ENCODE assay signal across 17 cellular contexts in genomic region chr19:1286859-1287621, GRCh38. TPM values are rescaled to one million over a fixed set of nuclear protein-coding genes. Genes with fewer than 3 reads are reported as not detected.
DNase-seq lines count a peak whose midpoint lies in the region; ATAC-seq, FAIRE-seq and TF ChIP-seq lines count a peak whose summit lies in the region.
"Had no signal": no experiment of that assay in that cellular context is flagged by ENCODE, and none has a peak within 500 bp of the region (broad histone marks: within the 10 kb centered on the region; RNA-seq: fewer than 3 reads in every experiment).

No MANE protein-coding gene starts in this region.

- no peak overlapping the region for H4K8ac ChIP-seq in mesendoderm (ENCODE audit: low read depth, low read length)

- no peak for TF ChIP-seq POLR2A in K562 (conservative IDR thresholded peaks at IDR 0.05)

- FAIRE-seq in K562 (lab: Jason Lieb, UNC): no peak
- FAIRE-seq: TTC549 had no signal

- no peak overlapping the region for H3K18ac ChIP-seq in mesendoderm (ENCODE audit: low read length)

- H2BK5ac ChIP-seq in mesendoderm (ENCODE audit: low read length): no peak overlapping the region

- ATAC-seq in K562: no peak
- no peak for ATAC-seq in stimulated activated memory B cell treated with anti-CD40 and anti-IgM and Interleukin-4, amounts not matched to agents 10 μg/mL and 1 μg/mL and 100 μg/mL, for 72 hours
- ATAC-seq: gastrocnemius medialis, left colon had no signal

- no peaks in the 10 kb centered on the region for H3K79me1 ChIP-seq in mesendoderm (ENCODE audit: low read length)

- no peaks in the 10 kb centered on the region for H3K9me1 ChIP-seq in K562 (ENCODE audit: control insufficient read depth, insufficient read depth, low read length)

- no peaks in the 10 kb centered on the region for H3K9me3 Mint-ChIP-seq in activated naive CD4-positive, alpha-beta T cell treated with anti-CD3 and anti-CD28 coated beads, Interleukin-2, amount 50 U/mL, for 24 hours
- H3K9me3 Mint-ChIP-seq in stimulated activated memory B cell treated with anti-CD40 and anti-IgM and Interleukin-4, amounts not matched to agents 10 μg/mL and 1 μg/mL and 100 μg/mL, for 72 hours: no peaks in the 10 kb centered on the region

- H3K4me3 Mint-ChIP-seq in activated naive CD4-positive, alpha-beta T cell treated with anti-CD3 and anti-CD28 coated beads, Interleukin-2, amount 50 U/mL, for 24 hours: peak overlapping the region; percentile 42
- peak overlapping the region; percentile 76 for H3K4me3 Mint-ChIP-seq in stimulated activated memory B cell treated with anti-CD40 and anti-IgM and Interleukin-4, amounts not matched to agents 10 μg/mL and 1 μg/mL and 100 μg/mL, for 72 hours

- DNase-seq in activated naive CD4-positive, alpha-beta T cell (lab: John Stamatoyannopoulos, UW): no peak
- DNase-seq in K562 (ENCODE audit: extremely low read depth in 1 of 4, low spot score in 3 of 4) (no peak), mesendoderm (no peak), GM13976 (ENCODE audit: low spot score) (no peak), H4 (ENCODE audit: low spot score) (no peak), NCI-H1105 (lab: John Stamatoyannopoulos, UW) (no peak)
- DNase-seq: ACHN; adrenal gland; effector CD4-positive, alpha-beta T cell; gastrocnemius medialis; NCI-H526 treated with DMSO at 0.1 percent for 48 hours; Right ventricle myocardium superior had no signal

- peak overlapping the region; percentile 58 for H3K56ac ChIP-seq in mesendoderm (ENCODE audit: low read length)

- no peak overlapping the region for H4K5ac ChIP-seq in mesendoderm (ENCODE audit: low read length)

- H3K4me2 ChIP-seq in K562 (ENCODE audit: insufficient read depth, low read length) (no peak overlapping the region), mesendoderm (ENCODE audit: low read length) (peak overlapping the region; percentile 31)

- no peak overlapping the region for H2BK15ac ChIP-seq in mesendoderm (replicated peaks; ENCODE audit: low read depth)

- no peaks in the 10 kb centered on the region for H3K36me3 ChIP-seq in K562 (ENCODE audit: control insufficient read depth, insufficient read depth, low read length)
- no peaks in the 10 kb centered on the region for H3K36me3 ChIP-seq in mesendoderm (ENCODE audit: control insufficient read depth, insufficient read depth, low read length)
- H3K36me3 ChIP-seq: adrenal gland, gastrocnemius medialis had no signal

- TF ChIP-seq CTCF in K562 (IDR thresholded peaks at IDR 0.05 in 2 of 3, conservative IDR thresholded peaks at IDR 0.05 in 1 of 3; ENCODE audit: insufficient read depth in 2 of 3, low read depth in 1 of 3, low read length in 3 of 3) (no peak), GM13976 (IDR thresholded peaks at IDR 0.05; ENCODE audit: borderline replicate concordance, control extremely low read depth, extremely low read depth, insufficient read depth, missing control alignments) (no peak)

- no peak overlapping the region for H2AK5ac ChIP-seq in mesendoderm (ENCODE audit: low read length)

- peaks cover 10% of the 10 kb centered on the region for H3K4me1 Mint-ChIP-seq in activated naive CD4-positive, alpha-beta T cell treated with anti-CD3 and anti-CD28 coated beads, Interleukin-2, amount 50 U/mL, for 24 hours
- peaks cover 31% of the 10 kb centered on the region for H3K4me1 Mint-ChIP-seq in stimulated activated memory B cell treated with anti-CD40 and anti-IgM and Interleukin-4, amounts not matched to agents 10 μg/mL and 1 μg/mL and 100 μg/mL, for 72 hours

- TF ChIP-seq EP300 in K562 (IDR thresholded peaks at IDR 0.05; ENCODE audit: low read length): no peak

- H3K9ac ChIP-seq in K562 (ENCODE audit: insufficient read depth in 1 of 2, low read depth in 2 of 2, low read length in 2 of 2) (no peak overlapping the region; a peak in 1 of 4 replicates), mesendoderm (ENCODE audit: low read length) (peak overlapping the region; percentile 50)

- peaks cover 14% of the 10 kb centered on the region for H4K20me1 ChIP-seq in K562 (replicated peaks; ENCODE audit: control insufficient read depth, insufficient read depth, low read length)

- no peaks in the 10 kb centered on the region for H3K9me3 ChIP-seq in K562 (replicated peaks; ENCODE audit: control insufficient read depth, insufficient read depth, low read depth, low read length)
- H3K9me3 ChIP-seq: adrenal gland, gastrocnemius medialis had no signal

- peaks cover 34 to 66% of the 10 kb centered on the region in 2 experiments; a peak in 4 of 5 replicates for H3K27me3 ChIP-seq in K562 (ENCODE audit: control insufficient read depth in 2 of 2, insufficient read depth in 2 of 2, low read length in 2 of 2)
- no peaks in the 10 kb centered on the region for H3K27me3 ChIP-seq in mesendoderm (ENCODE audit: insufficient read depth, low read length, poor library complexity)

- no peak overlapping the region for H3K23ac ChIP-seq in mesendoderm (ENCODE audit: low read length)

- no peak overlapping the region for H2AFZ ChIP-seq in K562 (ENCODE audit: low read depth, low read length)

- no TSS peak for BruUV-seq in K562 (replicated peaks; lab: Mats Ljungman, UMichigan)

- POLR2A ChIA-PET in K562 (lab: Yijun Ruan, JAX): interaction anchor here (0.5 to 0.7 kb wide), 3 partner anchors 15 to 29 kb away, joined by 3 read pairs; partner anchors contain the start of gene CIRBP

- WGBS in K562 (ENCODE audit: insufficient coverage, low coverage, missing lambda C conversion rate): 20% methylated on average over 17 of the region's 35 CpGs
- no CpG with 5 or more reads among the region's 35 CpGs for WGBS in mesendoderm (ENCODE audit: extremely low coverage, insufficient coverage, low lambda C conversion rate)

- H3K4me3 ChIP-seq in K562: no peak overlapping the region
- no peak overlapping the region for H3K4me3 ChIP-seq in mesendoderm (ENCODE audit: low read length)
- H3K4me3 ChIP-seq: adrenal gland, gastrocnemius medialis had no signal

- CTCF ChIA-PET in K562 (lab: Yijun Ruan, JAX; ENCODE audit: low intra/inter-chr PET ratio): no interaction called here

- peaks cover 18% of the 10 kb centered on the region for H3K27me3 Mint-ChIP-seq in activated naive CD4-positive, alpha-beta T cell treated with anti-CD3 and anti-CD28 coated beads, Interleukin-2, amount 50 U/mL, for 24 hours
- peaks cover 83% of the 10 kb centered on the region for H3K27me3 Mint-ChIP-seq in stimulated activated memory B cell treated with anti-CD40 and anti-IgM and Interleukin-4, amounts not matched to agents 10 μg/mL and 1 μg/mL and 100 μg/mL, for 72 hours

- H3K4ac ChIP-seq in mesendoderm (ENCODE audit: low read depth, low read length): peak overlapping the region; percentile 67

- intact Hi-C loops in K562 (cut with micrococcal nuclease): no loop called here

- no peak overlapping the region for H3K27ac Mint-ChIP-seq in activated naive CD4-positive, alpha-beta T cell treated with anti-CD3 and anti-CD28 coated beads, Interleukin-2, amount 50 U/mL, for 24 hours
- H3K27ac Mint-ChIP-seq in stimulated activated memory B cell treated with anti-CD40 and anti-IgM and Interleukin-4, amounts not matched to agents 10 μg/mL and 1 μg/mL and 100 μg/mL, for 72 hours: no peak overlapping the region

- peaks cover 0 to 89% of the 10 kb centered on the region in 2 experiments; a peak in 2 of 5 replicates for H3K4me1 ChIP-seq in K562 (replicated peaks in 1 of 2; ENCODE audit: control insufficient read depth in 2 of 2, insufficient read depth in 2 of 2, low read length in 2 of 2)
- no peaks in the 10 kb centered on the region for H3K4me1 ChIP-seq in mesendoderm (ENCODE audit: control insufficient read depth, low read depth, low read length)

- no peak for TF ChIP-seq RAD21 in K562 (CRISPR knock-in tag; conservative IDR thresholded peaks at IDR 0.05 in 1 of 2, IDR thresholded peaks at IDR 0.05 in 1 of 2)

- no peaks in the 10 kb centered on the region for H3K36me3 Mint-ChIP-seq in activated naive CD4-positive, alpha-beta T cell treated with anti-CD3 and anti-CD28 coated beads, Interleukin-2, amount 50 U/mL, for 24 hours
- no peaks in the 10 kb centered on the region for H3K36me3 Mint-ChIP-seq in stimulated activated memory B cell treated with anti-CD40 and anti-IgM and Interleukin-4, amounts not matched to agents 10 μg/mL and 1 μg/mL and 100 μg/mL, for 72 hours

- H2BK120ac ChIP-seq in mesendoderm (ENCODE audit: low read depth, low read length): no peak overlapping the region

- H3K27ac ChIP-seq in K562 (ENCODE audit: extremely low read depth, low read depth, low read length): no peak overlapping the region
- H3K27ac ChIP-seq in mesendoderm (ENCODE audit: low read depth, low read length): no peak overlapping the region
- H3K27ac ChIP-seq: adrenal gland, gastrocnemius medialis had no signal

- in situ Hi-C loops in K562 (cut with MboI): no loop called here
- in situ Hi-C loops in GM13976 (cut with MboI; ENCODE audit: low sequenced_read_pairs, unreplicated experiment): no loop called here

- H3K79me2 ChIP-seq in K562 (ENCODE audit: control insufficient read depth, insufficient read depth, low read length) (no peaks in the 10 kb centered on the region), mesendoderm (ENCODE audit: control insufficient read depth, insufficient read depth, low read length) (no peaks in the 10 kb centered on the region)

RNA-seq across cellular contexts. Expression of gene EFNA2, which starts 1.4 kb away (rescaled TPM):
- total RNA-seq in K562 (2011; cell fraction: chromatin; rRNA removed; ENCODE audit: low replicate concordance): not detected in 2 replicates
- total RNA-seq in K562 (2011; cell fraction: nucleolus; rRNA removed): not detected in 2 replicates
- total RNA-seq in K562 (2011; cell fraction: nucleoplasm; rRNA removed): not detected in 2 replicates
- total RNA-seq in K562 (2014; rRNA removed): 0.16 TPM in 1 of 2 replicates, not detected in the other
- not detected in 2 replicates for total RNA-seq in K562 (2014; rRNA removed; fragmentation: Illumina TruSeq; extraction: Trizol)
- total RNA-seq in K562 (2015; rRNA removed; fragmentation: Illumina TruSeq; extraction: Trizol): not detected in 2 replicates
- total RNA-seq in K562 (2021): 0.38 and 0.44 TPM in 2 replicates
- 0.11 and 0.27 TPM in 2 replicates for polyA plus RNA-seq in K562 (2011; rRNA removed)
- polyA plus RNA-seq in K562 (2011; cell fraction: cytosol; rRNA removed): 0.34 and 0.88 TPM in 2 replicates
- polyA plus RNA-seq in K562 (2011; cell fraction: nucleus; rRNA removed): 0.24 and 0.25 TPM in 2 replicates
- polyA plus RNA-seq in K562 (2012): not detected in 2 replicates
- polyA plus RNA-seq in K562 (2014; fragmentation: Illumina TruSeq; extraction: Trizol): not detected in 2 replicates
- not detected for polyA plus RNA-seq in K562 (2014; fragmentation: Nextera tagmentation; extraction: Ambion mirVana)
- polyA plus RNA-seq in K562 (2014; rRNA removed): 0.12 and 0.15 TPM in 2 replicates
- polyA minus RNA-seq in K562 (2011; rRNA and poly(A)+ RNA removed): not detected in 2 replicates
- polyA minus RNA-seq in K562 (2011; cell fraction: cytosol; rRNA and poly(A)+ RNA removed): not detected in 2 replicates
- polyA minus RNA-seq in K562 (2011; cell fraction: nucleus; rRNA and poly(A)+ RNA removed): not detected in 2 replicates
- polyA plus RNA-seq in mesendoderm (2013, experiment 1 of 2): 3.5 TPM
- 3.4 TPM for polyA plus RNA-seq in mesendoderm (2013, experiment 2 of 2)
- total RNA-seq in H4 (2014; rRNA removed; shearing (Covaris generic)): 1.0 and 3.3 TPM in 2 replicates
- total RNA-seq: adrenal gland, gastrocnemius medialis, omental fat pad, Right ventricle myocardium superior had no signal
- polyA plus RNA-seq: adrenal gland had no signal

RNA-seq across cellular contexts. Expression of gene FAM174C, which starts 11.7 kb away (rescaled TPM):
- 6.3 and 26.6 TPM in 2 replicates for total RNA-seq in K562 (2011; cell fraction: chromatin; rRNA removed; ENCODE audit: low replicate concordance)
- total RNA-seq in K562 (2011; cell fraction: nucleolus; rRNA removed): 40.9 and 47.0 TPM in 2 replicates
- total RNA-seq in K562 (2011; cell fraction: nucleoplasm; rRNA removed): 20.7 and 26.9 TPM in 2 replicates
- total RNA-seq in K562 (2014; rRNA removed) (72.2 and 108 TPM in 2 replicates), K562 (2014; rRNA removed; fragmentation: Illumina TruSeq; extraction: Trizol) (1.3 and 2.8 TPM in 2 replicates), K562 (2015; rRNA removed; fragmentation: Illumina TruSeq; extraction: Trizol) (40.3 and 42.6 TPM in 2 replicates), K562 (2021) (81.9 and 85.0 TPM in 2 replicates)
- polyA plus RNA-seq in K562 (2011; rRNA removed) (20.3 and 30.4 TPM in 2 replicates), K562 (2014; fragmentation: Illumina TruSeq; extraction: Trizol) (11.7 and 56.4 TPM in 2 replicates), K562 (2014; fragmentation: Nextera tagmentation; extraction: Ambion mirVana) (1 to 10 TPM in 1 of 2 experiments, under 1 TPM in 1; 0.66 to 2.7 TPM), K562 (2014; rRNA removed) (89.6 and 119 TPM in 2 replicates)
- 58.0 and 177 TPM in 2 replicates for polyA plus RNA-seq in K562 (2011; cell fraction: cytosol; rRNA removed)
- polyA plus RNA-seq in K562 (2011; cell fraction: nucleus; rRNA removed): 28.1 and 53.8 TPM in 2 replicates
- polyA plus RNA-seq in K562 (2012): 65.9 and 75.4 TPM in 2 replicates
- polyA minus RNA-seq in K562 (2011; rRNA and poly(A)+ RNA removed): 4.8 and 6.1 TPM in 2 replicates
- polyA minus RNA-seq in K562 (2011; cell fraction: cytosol; rRNA and poly(A)+ RNA removed): 19.6 and 23.7 TPM in 2 replicates
- polyA minus RNA-seq in K562 (2011; cell fraction: nucleus; rRNA and poly(A)+ RNA removed): 12.0 and 12.8 TPM in 2 replicates
- polyA plus RNA-seq in mesendoderm (2013, experiment 1 of 2): 55.7 TPM
- 57.0 TPM for polyA plus RNA-seq in mesendoderm (2013, experiment 2 of 2)
- total RNA-seq in H4 (2014; rRNA removed; shearing (Covaris generic)): 49.8 and 59.5 TPM in 2 replicates

RNA-seq across cellular contexts. Expression of gene CIRBP, which starts 17.9 kb away (rescaled TPM):
- 283 and 504 TPM in 2 replicates for total RNA-seq in K562 (2011; cell fraction: chromatin; rRNA removed; ENCODE audit: low replicate concordance)
- 457 and 483 TPM in 2 replicates for total RNA-seq in K562 (2011; cell fraction: nucleolus; rRNA removed)
- total RNA-seq in K562 (2011; cell fraction: nucleoplasm; rRNA removed): 431 and 450 TPM in 2 replicates
- total RNA-seq in K562 (2014; rRNA removed) (168 and 249 TPM in 2 replicates), K562 (2014; rRNA removed; fragmentation: Illumina TruSeq; extraction: Trizol) (189 and 200 TPM in 2 replicates), K562 (2015; rRNA removed; fragmentation: Illumina TruSeq; extraction: Trizol) (176 and 206 TPM in 2 replicates), K562 (2021) (181 and 222 TPM in 2 replicates)
- polyA plus RNA-seq in K562 (2011; rRNA removed) (124 and 166 TPM in 2 replicates), K562 (2014; fragmentation: Illumina TruSeq; extraction: Trizol) (222 and 345 TPM in 2 replicates), K562 (2014; fragmentation: Nextera tagmentation; extraction: Ambion mirVana) (10 to 100 TPM; 20.5 to 21.4 TPM), K562 (2014; rRNA removed) (306 and 327 TPM in 2 replicates)
- 92.3 and 201 TPM in 2 replicates for polyA plus RNA-seq in K562 (2011; cell fraction: cytosol; rRNA removed)
- polyA plus RNA-seq in K562 (2011; cell fraction: nucleus; rRNA removed): 882 and 1,025 TPM in 2 replicates
- 288 and 291 TPM in 2 replicates for polyA plus RNA-seq in K562 (2012)
- polyA minus RNA-seq in K562 (2011; rRNA and poly(A)+ RNA removed): 46.9 and 50.4 TPM in 2 replicates
- polyA minus RNA-seq in K562 (2011; cell fraction: cytosol; rRNA and poly(A)+ RNA removed): 50.4 and 50.8 TPM in 2 replicates
- polyA minus RNA-seq in K562 (2011; cell fraction: nucleus; rRNA and poly(A)+ RNA removed): 117 and 135 TPM in 2 replicates
- polyA plus RNA-seq in mesendoderm (2013, experiment 1 of 2): 93.3 TPM
- polyA plus RNA-seq in mesendoderm (2013, experiment 2 of 2): 93.6 TPM
- 196 and 197 TPM in 2 replicates for total RNA-seq in H4 (2014; rRNA removed; shearing (Covaris generic))

RNA-seq across cellular contexts. Expression of gene MIDN, which starts 38.7 kb away (rescaled TPM):
- 30.7 and 106 TPM in 2 replicates for total RNA-seq in K562 (2011; cell fraction: chromatin; rRNA removed; ENCODE audit: low replicate concordance)
- 81.7 and 90.7 TPM in 2 replicates for total RNA-seq in K562 (2011; cell fraction: nucleolus; rRNA removed)
- total RNA-seq in K562 (2011; cell fraction: nucleoplasm; rRNA removed): 55.1 and 88.1 TPM in 2 replicates
- total RNA-seq in K562 (2014; rRNA removed) (13.5 and 20.8 TPM in 2 replicates), K562 (2014; rRNA removed; fragmentation: Illumina TruSeq; extraction: Trizol) (3.9 and 4.8 TPM in 2 replicates), K562 (2015; rRNA removed; fragmentation: Illumina TruSeq; extraction: Trizol) (10.1 and 11.0 TPM in 2 replicates), K562 (2021) (120 and 121 TPM in 2 replicates)
- polyA plus RNA-seq in K562 (2011; rRNA removed) (7.0 and 10.2 TPM in 2 replicates), K562 (2014; fragmentation: Illumina TruSeq; extraction: Trizol) (20.5 and 38.3 TPM in 2 replicates), K562 (2014; fragmentation: Nextera tagmentation; extraction: Ambion mirVana) (1 to 10 TPM in 1 of 2 experiments, under 1 TPM in 1; 0.17 to 1.5 TPM), K562 (2014; rRNA removed) (41.3 and 44.6 TPM in 2 replicates)
- polyA plus RNA-seq in K562 (2011; cell fraction: cytosol; rRNA removed): 14.0 and 26.8 TPM in 2 replicates
- 44.8 and 87.0 TPM in 2 replicates for polyA plus RNA-seq in K562 (2011; cell fraction: nucleus; rRNA removed)
- 29.5 and 39.8 TPM in 2 replicates for polyA plus RNA-seq in K562 (2012)
- 2.7 and 3.0 TPM in 2 replicates for polyA minus RNA-seq in K562 (2011; rRNA and poly(A)+ RNA removed)
- 29.9 and 43.2 TPM in 2 replicates for polyA minus RNA-seq in K562 (2011; cell fraction: cytosol; rRNA and poly(A)+ RNA removed)
- polyA minus RNA-seq in K562 (2011; cell fraction: nucleus; rRNA and poly(A)+ RNA removed): 28.0 and 34.2 TPM in 2 replicates
- 133 TPM for polyA plus RNA-seq in mesendoderm (2013, experiment 1 of 2)
- 131 TPM for polyA plus RNA-seq in mesendoderm (2013, experiment 2 of 2)
- total RNA-seq in H4 (2014; rRNA removed; shearing (Covaris generic)): 2.4 and 4.2 TPM in 2 replicates

RNA-seq across cellular contexts. Expression of gene ATP5F1D, which starts 45.5 kb away (rescaled TPM):
- total RNA-seq in K562 (2011; cell fraction: chromatin; rRNA removed; ENCODE audit: low replicate concordance): 42.1 and 110 TPM in 2 replicates
- total RNA-seq in K562 (2011; cell fraction: nucleolus; rRNA removed): 116 and 129 TPM in 2 replicates
- 74.0 and 85.6 TPM in 2 replicates for total RNA-seq in K562 (2011; cell fraction: nucleoplasm; rRNA removed)
- total RNA-seq in K562 (2014; rRNA removed) (135 and 145 TPM in 2 replicates), K562 (2014; rRNA removed; fragmentation: Illumina TruSeq; extraction: Trizol) (3.9 and 4.6 TPM in 2 replicates), K562 (2015; rRNA removed; fragmentation: Illumina TruSeq; extraction: Trizol) (65.2 and 73.0 TPM in 2 replicates), K562 (2021) (409 and 434 TPM in 2 replicates)
- polyA plus RNA-seq in K562 (2011; rRNA removed) (36.8 and 58.7 TPM in 2 replicates), K562 (2014; fragmentation: Illumina TruSeq; extraction: Trizol) (18.7 and 106 TPM in 2 replicates), K562 (2014; fragmentation: Nextera tagmentation; extraction: Ambion mirVana) (10 to 100 TPM in 1 of 2 experiments, 1 to 10 TPM in 1; 9.7 to 23.3 TPM), K562 (2014; rRNA removed) (233 and 236 TPM in 2 replicates)
- polyA plus RNA-seq in K562 (2011; cell fraction: cytosol; rRNA removed): 119 and 471 TPM in 2 replicates
- polyA plus RNA-seq in K562 (2011; cell fraction: nucleus; rRNA removed): 90.5 and 137 TPM in 2 replicates
- polyA plus RNA-seq in K562 (2012): 278 and 318 TPM in 2 replicates
- 16.5 and 29.9 TPM in 2 replicates for polyA minus RNA-seq in K562 (2011; rRNA and poly(A)+ RNA removed)
- polyA minus RNA-seq in K562 (2011; cell fraction: cytosol; rRNA and poly(A)+ RNA removed): 115 and 175 TPM in 2 replicates
- 28.8 and 35.8 TPM in 2 replicates for polyA minus RNA-seq in K562 (2011; cell fraction: nucleus; rRNA and poly(A)+ RNA removed)
- polyA plus RNA-seq in mesendoderm (2013, experiment 1 of 2): 127 TPM
- 122 TPM for polyA plus RNA-seq in mesendoderm (2013, experiment 2 of 2)
- total RNA-seq in H4 (2014; rRNA removed; shearing (Covaris generic)): 34.9 and 37.0 TPM in 2 replicates
